ENCODE assay signal across 25 cellular contexts in the genomic region with DNA sequence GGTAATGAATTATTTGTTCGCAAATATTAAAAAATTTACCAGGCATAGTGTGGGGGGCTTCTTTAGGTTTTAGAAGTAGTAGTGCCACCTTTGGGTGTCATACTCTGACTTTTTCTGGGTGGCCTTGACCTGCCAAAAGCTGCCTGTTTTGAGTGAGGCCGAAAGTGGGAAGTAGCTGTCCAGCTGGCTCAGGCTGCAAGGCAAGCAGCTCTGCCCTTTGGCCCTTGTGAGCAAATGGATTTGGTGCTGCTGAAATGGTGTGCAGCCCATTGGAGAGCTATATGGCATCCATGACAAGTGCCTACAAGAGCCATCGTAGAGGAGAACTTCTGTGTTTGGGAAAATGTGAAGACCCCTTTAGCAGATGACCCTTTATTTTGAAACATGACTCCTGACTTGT.
"Had no signal": no experiment of that assay in that cellular context is flagged by ENCODE, and none has a peak within 500 bp of the region (broad histone marks: within the 10 kb centered on the region; RNA-seq: fewer than 3 reads in every experiment).

No MANE protein-coding gene starts in this region.

- H3K27me3 ChIP-seq: colonic mucosa, gastrocnemius medialis, hepatocyte, left lung, ovary, sigmoid colon, testis, tibial artery, upper lobe of left lung had no signal

- H3K4me1 ChIP-seq: colonic mucosa, gastrocnemius medialis, left lung, sigmoid colon, testis, tibial artery, upper lobe of left lung had no signal

- DNase-seq: colonic mucosa; effector CD8-positive, alpha-beta T cell; endodermal cell; foreskin fibroblast; gastrocnemius medialis; head of caudate nucleus; kidney; left lung; natural killer cell; occipital lobe; ovary; posterior cingulate gyrus; retina; sigmoid colon; stimulated activated CD4-positive, alpha-beta T cell treated with anti-CD3 and anti-CD28 coated beads, Interleukin-4, amount 100 ng/mL, for 4 hours; stimulated activated naive CD8-positive, alpha-beta T cell treated with anti-CD3 and anti-CD28 coated beads, Interleukin-15, Interleukin-2, amounts not matched to agents 100 U/mL and 50 U/mL, for 24 hours; substantia nigra; testis; tibial artery; upper lobe of left lung had no signal

- H3K27ac ChIP-seq: colonic mucosa, epithelial cell of prostate, gastrocnemius medialis, hepatocyte, left lung, ovary, sigmoid colon, testis, tibial artery, upper lobe of left lung had no signal

- H3K4me3 ChIP-seq: colonic mucosa, gastrocnemius medialis, hepatocyte, left lung, lung, ovary, sigmoid colon, testis, tibial artery, upper lobe of left lung had no signal

- H3K9me3 ChIP-seq: colonic mucosa, gastrocnemius medialis, left lung, ovary, sigmoid colon, testis, tibial artery, upper lobe of left lung had no signal

- ATAC-seq: esophagus mucosa; gastrocnemius medialis; left lung; natural killer cell; stimulated activated memory B cell treated with anti-CD40 and anti-IgM and Interleukin-4, amounts not matched to agents 10 μg/mL and 1 μg/mL and 100 μg/mL, for 72 hours; stimulated activated naive CD8-positive, alpha-beta T cell treated with anti-CD3 and anti-CD28 coated beads, Interleukin-15, Interleukin-2, amounts not matched to agents 100 U/mL and 50 U/mL, for 24 hours had no signal

- H3K36me3 ChIP-seq: colonic mucosa, gastrocnemius medialis, left lung, ovary, sigmoid colon, tibial artery, upper lobe of left lung had no signal
